Comparison of ENCODE assay signal across 35 cellular contexts in the genomic region with DNA sequence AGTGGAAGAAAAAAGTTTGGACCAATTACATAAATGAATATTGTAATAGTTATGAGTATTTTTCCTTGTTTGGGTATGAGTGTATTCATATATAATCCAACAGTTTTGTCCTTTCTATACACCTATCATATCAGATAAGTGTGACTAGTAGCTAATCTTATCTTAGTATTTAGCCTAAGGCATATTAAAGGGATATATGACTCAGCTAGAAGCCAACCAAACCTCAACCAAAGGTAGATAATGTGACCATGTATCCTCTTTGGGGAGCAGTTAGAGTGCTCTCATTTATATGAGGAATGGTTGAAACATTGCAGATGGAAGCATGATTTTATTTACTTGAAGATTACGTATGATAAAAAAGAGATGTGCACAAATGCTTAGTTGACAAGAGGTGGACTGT.
"Had no signal": no experiment of that assay in that cellular context is flagged by ENCODE, and none has a peak within 500 bp of the region (broad histone marks: within the 10 kb centered on the region; RNA-seq: fewer than 3 reads in every experiment).

No MANE protein-coding gene starts in this region.

- H3K4me2 ChIP-seq: KMS-11 had no signal

- H3K4me3 ChIP-seq: MG63 had no signal

- H3K27me3 ChIP-seq: MG63 had no signal

- H3K9ac ChIP-seq: KMS-11 had no signal

- DNase-seq: Karpas-422, Kasumi-1, MG63, MM.1S, MV-4-11, NCI-H1048, NCI-H1092, NCI-H1092 treated with DMSO at 0.1 percent for 48 hours, NCI-H1105, NCI-H1105 treated with DMSO at 0.1 percent for 48 hours, NCI-H1417, NCI-H1417 treated with DMSO at 0.1 percent for 48 hours, NCI-H1436, NCI-H1436 treated with DMSO at 0.1 percent for 48 hours, NCI-H146, NCI-H1694, NCI-H1694 treated with DMSO at 0.1 percent for 48 hours, NCI-H187, NCI-H187 treated with DMSO at 0.1 percent for 48 hours, NCI-H1930, NCI-H2029, NCI-H2029 treated with DMSO at 0.1 percent for 48 hours, NCI-H2081, NCI-H2081 treated with DMSO at 0.1 percent for 48 hours, NCI-H2107, NCI-H2171, NCI-H2171 treated with DMSO at 0.1 percent for 48 hours, NCI-H2227 treated with DMSO at 0.1 percent for 48 hours, NCI-H226, NCI-H345, NCI-H446, NCI-H446 treated with DMSO at 0.1 percent for 48 hours, NCI-H510A, NCI-H510A treated with DMSO at 0.1 percent for 48 hours had no signal

- H3K27ac ChIP-seq: KMS-11 had no signal

- H3K36me3 ChIP-seq: MG63 had no signal

- H3K9me3 ChIP-seq: MG63 had no signal
